ENCODE assay signal across 9 cellular contexts in the genomic region with DNA sequence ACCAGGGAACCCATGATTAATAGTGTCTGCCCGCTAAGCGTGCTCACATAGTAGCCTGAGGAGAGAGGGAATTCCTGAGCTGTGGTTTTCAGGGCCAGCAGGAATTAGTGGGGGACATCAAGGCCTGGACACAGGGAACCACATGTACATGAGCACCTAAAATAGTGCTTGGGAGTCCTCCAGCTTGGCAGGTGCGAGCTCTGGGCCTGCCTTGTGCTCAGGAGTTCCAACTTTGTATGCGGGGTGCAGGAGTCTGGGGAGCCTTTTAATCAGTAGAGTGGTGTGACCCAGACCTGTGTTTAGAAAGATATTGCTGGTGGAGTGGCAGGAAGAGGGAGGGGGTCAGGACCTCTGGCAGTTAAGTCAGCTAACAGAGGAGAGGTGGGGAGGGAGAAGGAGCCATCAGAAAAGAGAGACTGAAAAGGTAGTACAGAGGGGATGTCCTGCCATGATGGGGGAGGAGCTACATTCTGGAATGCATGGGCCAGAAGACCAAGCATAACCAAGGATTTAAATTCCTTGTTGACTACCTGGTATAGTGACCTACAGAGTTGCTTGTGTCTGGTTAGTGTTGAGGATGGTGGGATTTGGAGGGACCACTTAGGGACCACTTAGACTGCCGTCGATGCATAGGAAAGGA. TPM values are rescaled to one million over a fixed set of nuclear protein-coding genes. Genes with fewer than 3 reads are reported as not detected.
DNase-seq lines count a peak whose midpoint lies in the region; ATAC-seq and TF ChIP-seq lines count a peak whose summit lies in the region.
"Had no signal": no experiment of that assay in that cellular context is flagged by ENCODE, and none has a peak within 500 bp of the region (broad histone marks: within the 10 kb centered on the region; RNA-seq: fewer than 3 reads in every experiment).

No MANE protein-coding gene starts in this region.

- H2BK5ac ChIP-seq in mesendoderm (ENCODE audit: low read length) = no peak overlapping the region

- no peak overlapping the region for H4K5ac ChIP-seq in mesendoderm (ENCODE audit: low read length)

- no peak overlapping the region for H3K18ac ChIP-seq in mesendoderm (ENCODE audit: low read length)

- H3K23ac ChIP-seq in mesendoderm (ENCODE audit: low read length) = no peak overlapping the region

- no peak overlapping the region for H2BK120ac ChIP-seq in mesendoderm (ENCODE audit: low read depth, low read length)

- WGBS in mesendoderm (ENCODE audit: extremely low coverage, insufficient coverage, low lambda C conversion rate) = no CpG with 5 or more reads among the region's 6 CpGs

- H3K56ac ChIP-seq in mesendoderm (ENCODE audit: low read length) = peak overlapping the region; percentile 58

- in situ Hi-C loops in ACHN (cut with HindIII; ENCODE audit: low pct_ligation_motif_present, low pct_unique_long_range_greater_than_20kb, low sequenced_read_pairs) = no loop called here

- H3K4me1 ChIP-seq in breast epithelium (peaks cover 0 to 4% of the 10 kb centered on the region in 2 donors), mesendoderm (ENCODE audit: control insufficient read depth, low read depth, low read length) (peaks cover 11% of the 10 kb centered on the region), vagina (peaks cover 41% of the 10 kb centered on the region)

- no peak overlapping the region for H3K4ac ChIP-seq in mesendoderm (ENCODE audit: low read depth, low read length)

- H4K8ac ChIP-seq in mesendoderm (ENCODE audit: low read depth, low read length) = no peak overlapping the region

- peaks cover 40% of the 10 kb centered on the region for H3K79me2 ChIP-seq in mesendoderm (ENCODE audit: control insufficient read depth, insufficient read depth, low read length)

- DNase-seq in Right ventricle myocardium superior (peak; percentile 50), left cardiac atrium (no peak), breast epithelium (ENCODE audit: low spot score in 2 of 2) (no peak), mesendoderm (peak; percentile 52), vagina (ENCODE audit: extremely low spot score in 2 of 2) (no peak), ACHN (no peak)
- DNase-seq: dermis blood vessel endothelial cell had no signal

- no peak for TF ChIP-seq POLR2A in breast epithelium (IDR thresholded peaks at IDR 0.05)
- TF ChIP-seq POLR2A in vagina (IDR thresholded peaks at IDR 0.05) = no peak

- peak overlapping the region; percentile 2 for H3K4me2 ChIP-seq in mesendoderm (ENCODE audit: low read length)

- intact Hi-C loops in Right ventricle myocardium superior (cut with DNase I) = no loop called here
- intact Hi-C loops in left cardiac atrium (cut with DNase I) = no loop called here
- intact Hi-C loops in breast epithelium (cut with DNase I; ENCODE audit: low total_unique reads) = no loop called here
- intact Hi-C loops in vagina (cut with DNase I) = no loop called here

- H3K79me1 ChIP-seq in mesendoderm (ENCODE audit: low read length) = peaks cover 3% of the 10 kb centered on the region

- no peaks in the 10 kb centered on the region for H3K9me3 ChIP-seq in breast epithelium
- no peaks in the 10 kb centered on the region for H3K9me3 ChIP-seq in vagina

- ATAC-seq in Right ventricle myocardium superior (ENCODE audit: poor library complexity) (peak; percentile 2), left cardiac atrium (no peak), GM21825 (IDR thresholded peaks at IDR 0.05; ENCODE audit: unreplicated experiment) (no peak), GM19455 (IDR thresholded peaks at IDR 0.05; ENCODE audit: unreplicated experiment) (no peak)

- H3K27me3 ChIP-seq in breast epithelium (no peaks in the 10 kb centered on the region), mesendoderm (ENCODE audit: insufficient read depth, low read length, poor library complexity) (no peaks in the 10 kb centered on the region), vagina (no peaks in the 10 kb centered on the region)

- peak overlapping the region in 2 of 3 donors; percentile 84 to 88 for H3K4me3 ChIP-seq in breast epithelium
- H3K4me3 ChIP-seq in mesendoderm (ENCODE audit: low read length) = no peak overlapping the region
- peak overlapping the region in 1 of 2 donors; percentile 72 for H3K4me3 ChIP-seq in vagina

- TF ChIP-seq CTCF in breast epithelium (IDR thresholded peaks at IDR 0.05) (no peak), vagina (IDR thresholded peaks at IDR 0.05) (no peak)

- peak overlapping the region; percentile 89 to 96 for H3K27ac ChIP-seq in breast epithelium
- no peak overlapping the region for H3K27ac ChIP-seq in mesendoderm (ENCODE audit: low read depth, low read length)
- peak overlapping the region; percentile 88 for H3K27ac ChIP-seq in vagina

- H2AK5ac ChIP-seq in mesendoderm (ENCODE audit: low read length) = no peak overlapping the region

- H3K9ac ChIP-seq in mesendoderm (ENCODE audit: low read length) = peak overlapping the region; percentile 29

- no peaks in the 10 kb centered on the region for H3K36me3 ChIP-seq in breast epithelium
- H3K36me3 ChIP-seq in mesendoderm (ENCODE audit: control insufficient read depth, insufficient read depth, low read length) = no peaks in the 10 kb centered on the region
- H3K36me3 ChIP-seq in vagina = peaks cover 0 to 4% of the 10 kb centered on the region in 2 donors

- no peak overlapping the region for H2BK15ac ChIP-seq in mesendoderm (replicated peaks; ENCODE audit: low read depth)

RNA-seq across cellular contexts. Expression of a gene that starts 1.9 kb away (rescaled TPM):
- total RNA-seq in Right ventricle myocardium superior = 122 TPM
- total RNA-seq in left cardiac atrium = 100 to 1,000 TPM in 1 of 2 donors, 10 to 100 TPM in 1; 91.4 to 100 TPM
- 10 to 100 TPM; 37.1 to 56.6 (median 44.6) TPM for total RNA-seq in breast epithelium
- polyA plus RNA-seq in mesendoderm (2013, experiment 1 of 2) = 69.5 TPM
- 70.3 TPM for polyA plus RNA-seq in mesendoderm (2013, experiment 2 of 2)
- 46.7 TPM for total RNA-seq in vagina

RNA-seq across cellular contexts. Expression of a gene that starts 42.9 kb away (rescaled TPM):
- 15.7 TPM for total RNA-seq in Right ventricle myocardium superior
- total RNA-seq in left cardiac atrium = 10 to 100 TPM; 12.0 to 17.2 TPM
- 10 to 100 TPM in 1 of 3 donors, 1 to 10 TPM in 2; 4.5 to 14.0 (median 5.2) TPM for total RNA-seq in breast epithelium
- polyA plus RNA-seq in mesendoderm (2013, experiment 1 of 2) = 3.0 TPM
- 3.6 TPM for polyA plus RNA-seq in mesendoderm (2013, experiment 2 of 2)
- total RNA-seq in vagina = 5.9 TPM

RNA-seq across cellular contexts. Expression of a gene that starts 49.7 kb away (rescaled TPM):
- total RNA-seq in Right ventricle myocardium superior (32.2 TPM), left cardiac atrium (10 to 100 TPM; 13.9 to 14.9 TPM), breast epithelium (1 to 10 TPM; 2.7 to 8.3 (median 3.6) TPM), vagina (6.1 TPM)
- polyA plus RNA-seq in mesendoderm (2013, experiment 1 of 2) = 20.4 TPM
- polyA plus RNA-seq in mesendoderm (2013, experiment 2 of 2) = 20.5 TPM

RNA-seq across cellular contexts. Expression of a gene that starts 59.8 kb away (rescaled TPM):
- total RNA-seq in Right ventricle myocardium superior = 13.4 TPM
- 10 to 100 TPM; 15.2 to 19.1 TPM for total RNA-seq in left cardiac atrium
- 10 to 100 TPM; 22.6 to 29.0 (median 25.9) TPM for total RNA-seq in breast epithelium
- polyA plus RNA-seq in mesendoderm (2013, experiment 1 of 2) = 6.6 TPM
- 6.5 TPM for polyA plus RNA-seq in mesendoderm (2013, experiment 2 of 2)
- total RNA-seq in vagina = 16.7 TPM

Comparison
In these comparisons a context has a peak if more than half of its experiments do, and no peak if none do; other contexts are left out.
1. DNase-seq: peak in Right ventricle myocardium superior (single experiment) and mesendoderm (single experiment); none in left cardiac atrium (single experiment), breast epithelium (0 of 2), vagina (0 of 2) and ACHN (single experiment).